In the genomic region with DNA sequence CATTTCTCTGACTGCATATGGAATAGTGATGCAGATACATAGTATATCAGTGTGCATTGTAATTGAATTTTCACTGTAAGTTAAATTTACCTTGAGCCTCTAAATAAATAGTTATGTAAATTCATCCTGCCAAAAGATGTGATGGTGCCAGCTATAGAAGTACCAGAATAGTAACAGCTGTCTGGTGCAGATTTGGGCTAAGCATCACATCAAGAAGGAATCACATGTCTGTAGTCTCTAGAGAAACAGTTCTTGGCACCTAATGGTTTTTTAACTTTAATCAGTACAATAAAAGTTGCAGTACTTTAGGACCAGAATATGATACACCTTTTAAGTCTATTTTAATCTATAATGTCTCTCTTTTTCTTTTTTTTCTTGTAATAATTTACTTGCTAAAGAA, we compare ENCODE assay signal across 16 cellular contexts. TPM values are rescaled to one million over a fixed set of nuclear protein-coding genes. Genes with fewer than 3 reads are reported as not detected.
DNase-seq lines count a peak whose midpoint lies in the region; ATAC-seq and TF ChIP-seq lines count a peak whose summit lies in the region.
"Had no signal": no experiment of that assay in that cellular context is flagged by ENCODE, and none has a peak within 500 bp of the region (broad histone marks: within the 10 kb centered on the region; RNA-seq: fewer than 3 reads in every experiment).

No MANE protein-coding gene starts in this region.

- no peak for TF ChIP-seq CTCF in psoas muscle (IDR thresholded peaks at IDR 0.05)
- TF ChIP-seq CTCF in upper lobe of left lung (IDR thresholded peaks at IDR 0.05) = no peak

- no peak for TF ChIP-seq EP300 in upper lobe of left lung (IDR thresholded peaks at IDR 0.05)

- DNase-seq in DMS 273 (lab: John Stamatoyannopoulos, UW; ENCODE audit: unreplicated experiment) (peak; percentile 55), fibroblast of peridontal ligament (ENCODE audit: extremely low read depth) (peak; percentile 18), right cardiac atrium (no peak), psoas muscle (no peak), upper lobe of left lung (no peak), SW 1271 (lab: John Stamatoyannopoulos, UW) (no peak)
- DNase-seq: COR-L47, EL, KG1, NCI-H1436 treated with DMSO at 0.1 percent for 48 hours, NCI-H2029 treated with DMSO at 0.1 percent for 48 hours, NCI-H510A treated with DMSO at 0.1 percent for 48 hours had no signal

- ATAC-seq in right cardiac atrium (peak; percentile 53 to 75), psoas muscle (peak in 3 of 4 donors; percentile 31 to 60 (median 57)), upper lobe of left lung (ENCODE audit: low FRiP score in 2 of 2) (no peak), HG03196 (IDR thresholded peaks at IDR 0.05; ENCODE audit: unreplicated experiment) (no peak)
- ATAC-seq: A549, HepG2 had no signal

- H3K27ac ChIP-seq in right cardiac atrium (ENCODE audit: low read length) (no peak overlapping the region), psoas muscle (peak overlapping the region; percentile 37), upper lobe of left lung (no peak overlapping the region)
- H3K27ac ChIP-seq: A549, C4-2B had no signal

- H3K4me3 ChIP-seq in right cardiac atrium (ENCODE audit: low read length) (no peak overlapping the region), psoas muscle (no peak overlapping the region), upper lobe of left lung (no peak overlapping the region)
- H3K4me3 ChIP-seq: A549 had no signal

- no peaks in the 10 kb centered on the region for H3K9me3 ChIP-seq in right cardiac atrium (ENCODE audit: control insufficient read depth, low read length)
- peaks cover 6% of the 10 kb centered on the region for H3K9me3 ChIP-seq in psoas muscle
- no peaks in the 10 kb centered on the region for H3K9me3 ChIP-seq in upper lobe of left lung
- H3K9me3 ChIP-seq: A549 had no signal

- H3K36me3 ChIP-seq in psoas muscle (ENCODE audit: insufficient read depth in 1 of 2, low read depth in 1 of 2) (peaks cover 0 to 38% of the 10 kb centered on the region in 2 donors), upper lobe of left lung (peaks cover 4 to 38% (median 12%) of the 10 kb centered on the region in 4 donors)

- intact Hi-C loops in right cardiac atrium (cut with DNase I) = no loop called here
- intact Hi-C loops in psoas muscle (cut with DNase I) = no loop called here

- no peak for TF ChIP-seq POLR2A in upper lobe of left lung (IDR thresholded peaks at IDR 0.05)

- no peaks in the 10 kb centered on the region for H3K4me1 ChIP-seq in right cardiac atrium (ENCODE audit: control insufficient read depth, insufficient read depth, low read length)
- peaks cover 52% of the 10 kb centered on the region for H3K4me1 ChIP-seq in psoas muscle
- peaks cover 0 to 6% (median 2%) of the 10 kb centered on the region in 4 donors for H3K4me1 ChIP-seq in upper lobe of left lung

- no peaks in the 10 kb centered on the region for H3K27me3 ChIP-seq in right cardiac atrium (ENCODE audit: control insufficient read depth, insufficient read depth)
- H3K27me3 ChIP-seq in psoas muscle (ENCODE audit: insufficient read depth in 3 of 3, low read length in 2 of 3) = no peaks in the 10 kb centered on the region
- H3K27me3 ChIP-seq in upper lobe of left lung = no peaks in the 10 kb centered on the region

RNA-seq across cellular contexts. Expression of gene PLEKHA1, which starts 17.4 kb away (rescaled TPM):
- total RNA-seq in right cardiac atrium (10 to 100 TPM; 35.8 to 42.8 (median 39.6) TPM), psoas muscle (10 to 100 TPM; 41.2 to 64.9 (median 57.4) TPM), upper lobe of left lung (10 to 100 TPM; 29.5 to 78.4 (median 43.7) TPM)
- polyA plus RNA-seq in right cardiac atrium (15.7 TPM), psoas muscle (10 to 100 TPM; 29.5 to 75.3 (median 36.2) TPM)

Comparison
In these comparisons a context has a peak if more than half of its experiments do, and no peak if none do; other contexts are left out.
1. DNase-seq: peak in DMS 273 (single experiment) and fibroblast of peridontal ligament (single experiment); none in right cardiac atrium (0 of 3), psoas muscle (0 of 2), upper lobe of left lung (0 of 2) and SW 1271 (0 of 2).
2. ATAC-seq: peak in right cardiac atrium (2 of 2) and psoas muscle (3 of 4); none in upper lobe of left lung (0 of 2) and HG03196 (single experiment).